In the genomic region with DNA sequence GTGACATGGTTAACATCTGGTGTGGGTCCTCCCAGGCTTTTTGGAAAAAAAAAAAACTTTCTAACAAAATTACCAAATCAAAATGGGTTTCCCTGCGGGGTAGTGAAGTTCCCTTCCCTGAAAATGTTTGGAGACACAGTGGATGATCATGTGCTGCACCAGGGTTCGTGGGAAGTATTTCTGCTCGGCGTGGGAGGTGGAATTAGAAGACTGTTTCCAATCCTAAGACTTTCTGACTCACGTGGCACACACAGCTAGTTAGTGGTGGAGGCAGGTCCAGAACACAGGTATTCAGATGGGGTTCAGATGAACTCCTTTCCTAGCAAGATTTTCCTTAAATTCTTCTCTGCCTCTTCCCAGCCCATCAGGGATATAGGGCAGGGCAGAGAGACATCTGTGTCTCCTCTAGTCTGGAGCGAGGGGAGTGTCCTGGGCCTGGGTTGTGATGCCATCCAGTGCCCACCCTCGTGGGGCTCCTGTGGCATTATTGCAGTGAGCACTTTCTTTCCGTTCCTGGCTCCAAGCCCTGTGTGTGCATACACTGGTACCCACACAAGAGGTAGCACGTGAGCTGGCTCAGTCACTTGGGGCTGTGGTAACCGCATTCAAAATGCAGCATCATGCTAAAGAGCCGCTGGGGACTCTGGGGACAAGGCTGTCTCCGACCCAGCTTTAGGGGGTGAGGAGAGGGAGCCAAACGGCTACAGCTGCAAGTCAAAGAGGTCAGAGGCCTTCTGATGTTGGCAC, we compare ENCODE assay signal across 17 cellular contexts. TPM values are rescaled to one million over a fixed set of nuclear protein-coding genes. Genes with fewer than 3 reads are reported as not detected.
DNase-seq lines count a peak whose midpoint lies in the region; ATAC-seq, FAIRE-seq and TF ChIP-seq lines count a peak whose summit lies in the region.
"Had no signal": no experiment of that assay in that cellular context is flagged by ENCODE, and none has a peak within 500 bp of the region (broad histone marks: within the 10 kb centered on the region; RNA-seq: fewer than 3 reads in every experiment).

No MANE protein-coding gene starts in this region.

- H3K27ac Mint-ChIP-seq in activated naive CD4-positive, alpha-beta T cell treated with anti-CD3 and anti-CD28 coated beads, Interleukin-2, amount 50 U/mL, for 24 hours, result no peak overlapping the region
- H3K27ac Mint-ChIP-seq: activated T-helper 2 cell treated with anti-CD3 and anti-CD28 coated beads, Interferon-gamma antibody, Interleukin-2, Interleukin-4, amounts not matched to agents 10 μg/mL and 5 μg/mL and 100 μg/mL, durations not matched to agents 14 hours and 24 hours and 36 hours; nephron progenitor cell had no signal

- POLR2A ChIA-PET in K562 (lab: Yijun Ruan, JAX), result interaction anchor here (0.6 to 1.8 kb wide), 5 partner anchors 8 to 136 kb away, joined by 3 to 9 read pairs (median 4); no protein-coding TSS in a partner anchor

- H4K20me1 ChIP-seq in K562 (replicated peaks; ENCODE audit: control insufficient read depth, insufficient read depth, low read length), result no peaks in the 10 kb centered on the region; the same call in 1 of the 2 replicates

- no peak overlapping the region for H2AFZ ChIP-seq in K562 (ENCODE audit: low read depth, low read length)

- DNase-seq in activated naive CD4-positive, alpha-beta T cell (lab: John Stamatoyannopoulos, UW), result no peak
- DNase-seq in K562 (ENCODE audit: extremely low read depth in 1 of 4, low spot score in 3 of 4) (peak in 2 of 4 experiments; percentile 20 to 33), GM12891 (ENCODE audit: insufficient read length, low spot score) (no peak), breast epithelium (ENCODE audit: low spot score in 2 of 2) (no peak), NCI-H226 (no peak)
- DNase-seq: ACHN; activated CD4-positive, alpha-beta T cell treated with anti-CD3 and anti-CD28 coated beads, Interleukin-2, amount 50 U/mL, for 4 hours; Caco-2; mammary epithelial cell; NCI-H2171; nephron progenitor cell; SHP77 had no signal

- H3K36me3 Mint-ChIP-seq in activated naive CD4-positive, alpha-beta T cell treated with anti-CD3 and anti-CD28 coated beads, Interleukin-2, amount 50 U/mL, for 24 hours, result peaks cover 4% of the 10 kb centered on the region

- H3K4me3 ChIP-seq in K562 (no peak overlapping the region), breast epithelium (no peak overlapping the region)
- H3K4me3 ChIP-seq: dorsolateral prefrontal cortex had no signal

- no peaks in the 10 kb centered on the region for H3K27me3 Mint-ChIP-seq in activated naive CD4-positive, alpha-beta T cell treated with anti-CD3 and anti-CD28 coated beads, Interleukin-2, amount 50 U/mL, for 24 hours

- peaks cover 33% of the 10 kb centered on the region for H3K4me1 Mint-ChIP-seq in activated naive CD4-positive, alpha-beta T cell treated with anti-CD3 and anti-CD28 coated beads, Interleukin-2, amount 50 U/mL, for 24 hours

- TF ChIP-seq EP300 in K562 (IDR thresholded peaks at IDR 0.05; ENCODE audit: low read length), result no peak

- H3K9ac ChIP-seq in K562 (ENCODE audit: insufficient read depth in 1 of 2, low read depth in 2 of 2, low read length in 2 of 2), result no peak overlapping the region

- H3K4me2 ChIP-seq in K562 (ENCODE audit: insufficient read depth, low read length), result no peak overlapping the region

- WGBS in K562 (ENCODE audit: insufficient coverage, low coverage, missing lambda C conversion rate), result 2% methylated on average over 13 of the region's 13 CpGs

- intact Hi-C loops in K562 (cut with micrococcal nuclease) (no loop called here), breast epithelium (cut with DNase I; ENCODE audit: low total_unique reads) (no loop called here)

- TF ChIP-seq POLR2A in K562 (conservative IDR thresholded peaks at IDR 0.05) (no peak), GM12891 (IDR thresholded peaks at IDR 0.05; ENCODE audit: low read depth, low read length) (no peak), breast epithelium (IDR thresholded peaks at IDR 0.05) (no peak)

- no peak for TF ChIP-seq RAD21 in K562 (CRISPR knock-in tag; conservative IDR thresholded peaks at IDR 0.05 in 1 of 2, IDR thresholded peaks at IDR 0.05 in 1 of 2)

- BruUV-seq in K562 (replicated peaks; lab: Mats Ljungman, UMichigan), result no TSS peak

- ATAC-seq in HG03442 (IDR thresholded peaks at IDR 0.05; ENCODE audit: unreplicated experiment) (peak; percentile 45), K562 (peak; percentile 64), HG03354 (IDR thresholded peaks at IDR 0.05; ENCODE audit: poor library complexity, severe bottlenecking, unreplicated experiment) (no peak)

- H3K79me2 ChIP-seq in K562 (ENCODE audit: control insufficient read depth, insufficient read depth, low read length), result no peaks in the 10 kb centered on the region

- no peak for FAIRE-seq in K562 (lab: Jason Lieb, UNC)
- FAIRE-seq in GM12891 (lab: Jason Lieb, UNC), result no peak

- TF ChIP-seq CTCF in K562 (IDR thresholded peaks at IDR 0.05 in 2 of 3, conservative IDR thresholded peaks at IDR 0.05 in 1 of 3; ENCODE audit: insufficient read depth in 2 of 3, low read depth in 1 of 3, low read length in 3 of 3), result no peak
- TF ChIP-seq CTCF in breast epithelium (IDR thresholded peaks at IDR 0.05), result no peak

- in situ Hi-C loops in K562 (cut with MboI), result no loop called here

- H3K9me1 ChIP-seq in K562 (ENCODE audit: control insufficient read depth, insufficient read depth, low read length), result no peaks in the 10 kb centered on the region

- H3K36me3 ChIP-seq in K562 (ENCODE audit: control insufficient read depth, insufficient read depth, low read length) (no peaks in the 10 kb centered on the region), breast epithelium (no peaks in the 10 kb centered on the region)

- peak overlapping the region; percentile 19 for H3K4me3 Mint-ChIP-seq in activated naive CD4-positive, alpha-beta T cell treated with anti-CD3 and anti-CD28 coated beads, Interleukin-2, amount 50 U/mL, for 24 hours
- H3K4me3 Mint-ChIP-seq: nephron progenitor cell had no signal

- H3K27me3 ChIP-seq in K562 (ENCODE audit: control insufficient read depth in 2 of 2, insufficient read depth in 2 of 2, low read length in 2 of 2), result peaks cover 20 to 68% of the 10 kb centered on the region in 2 experiments
- no peaks in the 10 kb centered on the region for H3K27me3 ChIP-seq in breast epithelium
- H3K27me3 ChIP-seq: dorsolateral prefrontal cortex had no signal

- H3K27ac ChIP-seq in K562 (ENCODE audit: extremely low read depth, low read depth, low read length) (no peak overlapping the region), breast epithelium (no peak overlapping the region)
- H3K27ac ChIP-seq: dorsolateral prefrontal cortex had no signal

- H3K4me1 ChIP-seq in K562 (replicated peaks in 1 of 2; ENCODE audit: control insufficient read depth in 2 of 2, insufficient read depth in 2 of 2, low read length in 2 of 2), result peaks cover 3 to 18% of the 10 kb centered on the region in 2 experiments
- H3K4me1 ChIP-seq in breast epithelium, result peaks cover 0 to 12% of the 10 kb centered on the region in 2 donors

- H3K9me3 Mint-ChIP-seq in activated naive CD4-positive, alpha-beta T cell treated with anti-CD3 and anti-CD28 coated beads, Interleukin-2, amount 50 U/mL, for 24 hours, result no peaks in the 10 kb centered on the region
- H3K9me3 Mint-ChIP-seq: activated T-helper 2 cell treated with anti-CD3 and anti-CD28 coated beads, Interferon-gamma antibody, Interleukin-2, Interleukin-4, amounts not matched to agents 10 μg/mL and 5 μg/mL and 100 μg/mL, durations not matched to agents 14 hours and 24 hours and 36 hours; nephron progenitor cell had no signal

- H3K9me3 ChIP-seq in K562 (replicated peaks; ENCODE audit: control insufficient read depth, insufficient read depth, low read depth, low read length) (no peaks in the 10 kb centered on the region), breast epithelium (no peaks in the 10 kb centered on the region)
- H3K9me3 ChIP-seq: Caco-2 had no signal

- CTCF ChIA-PET in K562 (lab: Yijun Ruan, JAX; ENCODE audit: low intra/inter-chr PET ratio), result interaction anchor here (1.2 kb wide), 1 partner anchor 30 kb away, joined by 3 read pairs; no protein-coding TSS in a partner anchor

TF ChIP-seq in K562, 482 proteins besides CTCF, POLR2A, EP300 and RAD21 (continues in another document):
- no peak for TF ChIP-seq ZNF668 (CRISPR knock-in tag; IDR thresholded peaks at IDR 0.05)
- TF ChIP-seq ZNF696 (CRISPR knock-in tag; conservative IDR thresholded peaks at IDR 0.05), result no peak

TF ChIP-seq in GM12891, 5 proteins besides CTCF, POLR2A, EP300 and RAD21:
- TF ChIP-seq POU2F2 (IDR thresholded peaks at IDR 0.05; ENCODE audit: low read depth, low read length) (no peak), SPI1 (IDR thresholded peaks at IDR 0.05; ENCODE audit: low read depth, low read length) (no peak), PAX5 (IDR thresholded peaks at IDR 0.05; ENCODE audit: insufficient read depth, low read length, severe bottlenecking) (no peak), POLR2AphosphoS5 (IDR thresholded peaks at IDR 0.05; ENCODE audit: low read depth, low read length) (no peak), TAF1 (IDR thresholded peaks at IDR 0.05; ENCODE audit: low read depth, low read length) (no peak)

RNA-seq across cellular contexts. Expression of gene KCNC4, which starts 27.5 kb away (rescaled TPM):
- total RNA-seq in K562 (2011; cell fraction: chromatin; rRNA removed; ENCODE audit: low replicate concordance), result 3.3 and 7.6 TPM in 2 replicates
- 3.0 and 4.3 TPM in 2 replicates for total RNA-seq in K562 (2011; cell fraction: nucleolus; rRNA removed)
- total RNA-seq in K562 (2011; cell fraction: nucleoplasm; rRNA removed), result 3.4 and 4.9 TPM in 2 replicates
- 0.73 and 2.3 TPM in 2 replicates for total RNA-seq in K562 (2014; rRNA removed)
- total RNA-seq in K562 (2014; rRNA removed; fragmentation: Illumina TruSeq; extraction: Trizol), result 0.13 and 0.33 TPM in 2 replicates
- total RNA-seq in K562 (2015; rRNA removed; fragmentation: Illumina TruSeq; extraction: Trizol), result 0.53 and 0.62 TPM in 2 replicates
- total RNA-seq in K562 (2021), result 1.8 and 2.0 TPM in 2 replicates
- 0.81 and 1.2 TPM in 2 replicates for polyA plus RNA-seq in K562 (2011; rRNA removed)
- 1.1 and 1.6 TPM in 2 replicates for polyA plus RNA-seq in K562 (2011; cell fraction: cytosol; rRNA removed)
- polyA plus RNA-seq in K562 (2011; cell fraction: nucleus; rRNA removed), result 3.5 and 6.6 TPM in 2 replicates
- polyA plus RNA-seq in K562 (2012), result 1.5 and 1.7 TPM in 2 replicates
- 0.64 and 0.79 TPM in 2 replicates for polyA plus RNA-seq in K562 (2014; fragmentation: Illumina TruSeq; extraction: Trizol)
- polyA plus RNA-seq in K562 (2014; fragmentation: Nextera tagmentation; extraction: Ambion mirVana), result under 1 TPM; 0.07 to 0.13 TPM
- polyA plus RNA-seq in K562 (2014; rRNA removed), result 0.90 and 1.2 TPM in 2 replicates
- 0.81 and 1.1 TPM in 2 replicates for polyA minus RNA-seq in K562 (2011; rRNA and poly(A)+ RNA removed)
- polyA minus RNA-seq in K562 (2011; cell fraction: cytosol; rRNA and poly(A)+ RNA removed), result 0.95 and 1.6 TPM in 2 replicates
- 2.4 and 2.6 TPM in 2 replicates for polyA minus RNA-seq in K562 (2011; cell fraction: nucleus; rRNA and poly(A)+ RNA removed)
- 0.18 TPM for polyA plus RNA-seq in GM12891 (2012; ENCODE audit: low read depth, missing spikeins)
- total RNA-seq in breast epithelium, result 10 to 100 TPM in 1 of 3 donors, 1 to 10 TPM in 2; 3.8 to 12.6 (median 5.2) TPM
